Comparison of ENCODE assay signal across 1 cellular context in genomic region chr19:3762501-3763459, GRCh38.
TF ChIP-seq lines count a peak whose summit lies in the region.

TSS of gene MRPL54 (plus strand) at chr19:3762682. CDS start at chr19:3762701, 19 bp downstream.

TF ChIP-seq in K562, 482 proteins besides CTCF, POLR2A, EP300 and RAD21 (continued from another document and continues in another):
- TF ChIP-seq ZNF398 (CRISPR knock-in tag; IDR thresholded peaks at IDR 0.05) (no peak), SAFB2 (IDR thresholded peaks at IDR 0.05; ENCODE audit: borderline replicate concordance, low read depth, low read length, severe bottlenecking) (no peak), KDM5B (IDR thresholded peaks at IDR 0.05; ENCODE audit: insufficient replicate concordance, low read depth, low read length) (peak; percentile 78), ZC3H4 (CRISPR knock-in tag; IDR thresholded peaks at IDR 0.05; ENCODE audit: borderline replicate concordance) (no peak), BCL6 (CRISPR knock-in tag; IDR thresholded peaks at IDR 0.05) (0 out of 2 replicates have a peak, but pooled peaks have one; percentile 25), HNRNPL (IDR thresholded peaks at IDR 0.05; ENCODE audit: low read depth, low read length) (no peak), HNRNPH1 (optimal IDR thresholded peaks at IDR 0.05; ENCODE audit: low read depth, low read length) (no peak), CBX8 (IDR thresholded peaks at IDR 0.05; ENCODE audit: borderline replicate concordance, extremely low read depth, low read depth, low read length, poor library complexity, severe bottlenecking) (no peak), TEAD2 (tag; IDR thresholded peaks at IDR 0.05) (no peak), DMBX1 (CRISPR knock-in tag; IDR thresholded peaks at IDR 0.05; ENCODE audit: borderline replicate concordance) (peak; percentile 55; the same call in 1 of the 2 replicates), HMG20B (CRISPR knock-in tag; IDR thresholded peaks at IDR 0.05) (no peak), TEAD4 (IDR thresholded peaks at IDR 0.05; ENCODE audit: low read length) (peak; percentile 23; the same call in 1 of the 2 replicates), TEAD4 (CRISPR knock-in tag; IDR thresholded peaks at IDR 0.05; ENCODE audit: borderline replicate concordance) (no peak), NR0B1 (IDR thresholded peaks at IDR 0.05; ENCODE audit: partially characterized antibody) (no peak), SMC3 (conservative IDR thresholded peaks at IDR 0.05; ENCODE audit: insufficient read depth, low read depth, low read length) (no peak), ATF6 (CRISPR knock-in tag; IDR thresholded peaks at IDR 0.05) (no peak), JUN (IDR thresholded peaks at IDR 0.05; ENCODE audit: borderline replicate concordance, low read depth, low read length) (peak; percentile 85), JUN (CRISPR knock-in tag; IDR thresholded peaks at IDR 0.05; ENCODE audit: borderline replicate concordance) (peak; percentile 84; the same call in 1 of the 2 replicates), ZNF507 (tag; conservative IDR thresholded peaks at IDR 0.05) (no peak), TCF7L2 (IDR thresholded peaks at IDR 0.05; ENCODE audit: low read depth, low read length) (peak; percentile 37; the same call in 1 of the 2 replicates), MIER1 (IDR thresholded peaks at IDR 0.05; ENCODE audit: low read depth) (no peak), SIRT6 (IDR thresholded peaks at IDR 0.05; ENCODE audit: low read depth, low read length) (no peak), PHB (CRISPR knock-in tag; IDR thresholded peaks at IDR 0.05) (no peak), ELF1 (tag; IDR thresholded peaks at IDR 0.05) (peak; percentile 93), ZNF12 (CRISPR knock-in tag; IDR thresholded peaks at IDR 0.05) (no peak), ZNF444 (CRISPR knock-in tag; IDR thresholded peaks at IDR 0.05) (no peak), ZNF445 (CRISPR knock-in tag; IDR thresholded peaks at IDR 0.05; ENCODE audit: low read depth) (no peak), HDAC1 (IDR thresholded peaks at IDR 0.05) (peak in 1 of 2 experiments; percentile 87; a peak in 2 of 4 replicates), ZNF740 (CRISPR knock-in tag; IDR thresholded peaks at IDR 0.05) (no peak), ZNF740 (tag; IDR thresholded peaks at IDR 0.05) (no peak), ZBTB34 (CRISPR knock-in tag; IDR thresholded peaks at IDR 0.05) (no peak), AFF4 (CRISPR knock-in tag; IDR thresholded peaks at IDR 0.05) (no peak), ZFP30 (CRISPR knock-in tag; IDR thresholded peaks at IDR 0.05; ENCODE audit: borderline replicate concordance) (no peak), ZNF589 (CRISPR knock-in tag; IDR thresholded peaks at IDR 0.05; ENCODE audit: low read depth) (no peak; the same call in 1 of the 2 replicates), SRSF9 (IDR thresholded peaks at IDR 0.05; ENCODE audit: borderline replicate concordance, low read depth, low read length) (no peak), SNRNP70 (optimal IDR thresholded peaks at IDR 0.05; ENCODE audit: low read depth, low read length) (no peak), FOXM1 (IDR thresholded peaks at IDR 0.05; ENCODE audit: low read depth) (no peak), FOXM1 (CRISPR knock-in tag; IDR thresholded peaks at IDR 0.05; ENCODE audit: low read depth) (no peak), KLF10 (CRISPR knock-in tag; IDR thresholded peaks at IDR 0.05) (no peak), CBFB (CRISPR knock-in tag; IDR thresholded peaks at IDR 0.05) (peak; percentile 83; the same call in 1 of the 2 replicates)
- TF ChIP-seq, protein P1, sequence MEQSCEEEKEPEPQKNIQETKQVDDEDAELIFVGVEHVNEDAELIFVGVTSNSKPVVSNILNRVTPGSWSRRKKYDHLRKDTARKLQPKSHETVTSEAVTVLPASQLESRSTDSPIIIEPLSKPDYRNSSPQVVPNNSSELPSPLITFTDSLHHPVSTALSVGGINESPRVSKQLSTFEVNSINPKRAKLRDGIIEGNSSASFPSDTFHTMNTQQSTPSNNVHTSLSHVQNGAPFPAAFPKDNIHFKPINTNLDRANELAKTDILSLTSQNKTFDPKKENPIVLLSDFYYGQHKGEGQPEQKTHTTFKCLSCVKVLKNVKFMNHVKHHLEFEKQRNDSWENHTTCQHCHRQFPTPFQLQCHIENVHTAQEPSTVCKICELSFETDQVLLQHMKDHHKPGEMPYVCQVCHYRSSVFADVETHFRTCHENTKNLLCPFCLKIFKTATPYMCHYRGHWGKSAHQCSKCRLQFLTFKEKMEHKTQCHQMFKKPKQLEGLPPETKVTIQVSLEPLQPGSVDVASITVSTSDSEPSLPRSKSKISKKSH (CRISPR knock-in tag; IDR thresholded peaks at IDR 0.05) = no peak
- TF ChIP-seq, protein P2, sequence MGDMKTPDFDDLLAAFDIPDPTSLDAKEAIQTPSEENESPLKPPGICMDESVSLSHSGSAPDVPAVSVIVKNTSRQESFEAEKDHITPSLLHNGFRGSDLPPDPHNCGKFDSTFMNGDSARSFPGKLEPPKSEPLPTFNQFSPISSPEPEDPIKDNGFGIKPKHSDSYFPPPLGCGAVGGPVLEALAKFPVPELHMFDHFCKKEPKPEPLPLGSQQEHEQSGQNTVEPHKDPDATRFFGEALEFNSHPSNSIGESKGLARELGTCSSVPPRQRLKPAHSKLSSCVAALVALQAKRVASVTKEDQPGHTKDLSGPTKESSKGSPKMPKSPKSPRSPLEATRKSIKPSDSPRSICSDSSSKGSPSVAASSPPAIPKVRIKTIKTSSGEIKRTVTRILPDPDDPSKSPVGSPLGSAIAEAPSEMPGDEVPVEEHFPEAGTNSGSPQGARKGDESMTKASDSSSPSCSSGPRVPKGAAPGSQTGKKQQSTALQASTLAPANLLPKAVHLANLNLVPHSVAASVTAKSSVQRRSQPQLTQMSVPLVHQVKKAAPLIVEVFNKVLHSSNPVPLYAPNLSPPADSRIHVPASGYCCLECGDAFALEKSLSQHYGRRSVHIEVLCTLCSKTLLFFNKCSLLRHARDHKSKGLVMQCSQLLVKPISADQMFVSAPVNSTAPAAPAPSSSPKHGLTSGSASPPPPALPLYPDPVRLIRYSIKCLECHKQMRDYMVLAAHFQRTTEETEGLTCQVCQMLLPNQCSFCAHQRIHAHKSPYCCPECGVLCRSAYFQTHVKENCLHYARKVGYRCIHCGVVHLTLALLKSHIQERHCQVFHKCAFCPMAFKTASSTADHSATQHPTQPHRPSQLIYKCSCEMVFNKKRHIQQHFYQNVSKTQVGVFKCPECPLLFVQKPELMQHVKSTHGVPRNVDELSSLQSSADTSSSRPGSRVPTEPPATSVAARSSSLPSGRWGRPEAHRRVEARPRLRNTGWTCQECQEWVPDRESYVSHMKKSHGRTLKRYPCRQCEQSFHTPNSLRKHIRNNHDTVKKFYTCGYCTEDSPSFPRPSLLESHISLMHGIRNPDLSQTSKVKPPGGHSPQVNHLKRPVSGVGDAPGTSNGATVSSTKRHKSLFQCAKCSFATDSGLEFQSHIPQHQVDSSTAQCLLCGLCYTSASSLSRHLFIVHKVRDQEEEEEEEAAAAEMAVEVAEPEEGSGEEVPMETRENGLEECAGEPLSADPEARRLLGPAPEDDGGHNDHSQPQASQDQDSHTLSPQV (IDR thresholded peaks at IDR 0.05) = peak; percentile 68
- TF ChIP-seq, protein P3, sequence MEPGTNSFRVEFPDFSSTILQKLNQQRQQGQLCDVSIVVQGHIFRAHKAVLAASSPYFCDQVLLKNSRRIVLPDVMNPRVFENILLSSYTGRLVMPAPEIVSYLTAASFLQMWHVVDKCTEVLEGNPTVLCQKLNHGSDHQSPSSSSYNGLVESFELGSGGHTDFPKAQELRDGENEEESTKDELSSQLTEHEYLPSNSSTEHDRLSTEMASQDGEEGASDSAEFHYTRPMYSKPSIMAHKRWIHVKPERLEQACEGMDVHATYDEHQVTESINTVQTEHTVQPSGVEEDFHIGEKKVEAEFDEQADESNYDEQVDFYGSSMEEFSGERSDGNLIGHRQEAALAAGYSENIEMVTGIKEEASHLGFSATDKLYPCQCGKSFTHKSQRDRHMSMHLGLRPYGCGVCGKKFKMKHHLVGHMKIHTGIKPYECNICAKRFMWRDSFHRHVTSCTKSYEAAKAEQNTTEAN (CRISPR knock-in tag; IDR thresholded peaks at IDR 0.05) = no peak
- TF ChIP-seq, protein P4, sequence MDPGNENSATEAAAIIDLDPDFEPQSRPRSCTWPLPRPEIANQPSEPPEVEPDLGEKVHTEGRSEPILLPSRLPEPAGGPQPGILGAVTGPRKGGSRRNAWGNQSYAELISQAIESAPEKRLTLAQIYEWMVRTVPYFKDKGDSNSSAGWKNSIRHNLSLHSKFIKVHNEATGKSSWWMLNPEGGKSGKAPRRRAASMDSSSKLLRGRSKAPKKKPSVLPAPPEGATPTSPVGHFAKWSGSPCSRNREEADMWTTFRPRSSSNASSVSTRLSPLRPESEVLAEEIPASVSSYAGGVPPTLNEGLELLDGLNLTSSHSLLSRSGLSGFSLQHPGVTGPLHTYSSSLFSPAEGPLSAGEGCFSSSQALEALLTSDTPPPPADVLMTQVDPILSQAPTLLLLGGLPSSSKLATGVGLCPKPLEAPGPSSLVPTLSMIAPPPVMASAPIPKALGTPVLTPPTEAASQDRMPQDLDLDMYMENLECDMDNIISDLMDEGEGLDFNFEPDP (CRISPR knock-in tag; IDR thresholded peaks at IDR 0.05) = no peak
